ENCODE assay signal across 13 cellular contexts in the genomic region with DNA sequence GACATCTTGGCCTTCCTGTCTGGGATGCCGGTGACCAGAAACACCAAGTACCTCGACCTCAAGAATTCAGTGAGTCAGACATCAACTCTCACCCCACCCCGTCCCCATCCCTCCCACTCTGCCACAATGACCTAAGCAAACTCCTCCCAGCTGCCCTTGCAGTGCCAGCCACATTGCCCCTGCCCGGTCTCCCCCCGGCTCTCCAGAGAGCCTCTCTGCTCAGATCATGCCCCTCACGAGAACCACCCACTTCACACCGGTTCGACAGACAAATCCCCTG. TPM values are rescaled to one million over a fixed set of nuclear protein-coding genes. Genes with fewer than 3 reads are reported as not detected.
DNase-seq lines count a peak whose midpoint lies in the region; FAIRE-seq and TF ChIP-seq lines count a peak whose summit lies in the region.
"Had no signal": no experiment of that assay in that cellular context is flagged by ENCODE, and none has a peak within 500 bp of the region (broad histone marks: within the 10 kb centered on the region; RNA-seq: fewer than 3 reads in every experiment).

No MANE protein-coding gene starts in this region.

- H3K4me3 ChIP-seq in right atrium auricular region (no peak overlapping the region), left ventricle myocardium inferior (no peak overlapping the region), fibroblast of pulmonary artery (replicated peaks; ENCODE audit: low read depth, low read length) (no peak overlapping the region)
- H3K4me3 ChIP-seq: SK-N-MC, stomach had no signal

- H3K27me3 ChIP-seq in right atrium auricular region: no peaks in the 10 kb centered on the region
- H3K27me3 ChIP-seq in left ventricle myocardium inferior (ENCODE audit: low read depth): no peaks in the 10 kb centered on the region
- H3K27me3 ChIP-seq: stomach had no signal

- DNase-seq in right atrium auricular region (ENCODE audit: low spot score) (no peak), left ventricle myocardium inferior (no peak), RCC 7860 (ENCODE audit: low spot score) (peak; percentile 86), fibroblast of pulmonary artery (ENCODE audit: low read depth) (peak; percentile 24), urothelium cell line (ENCODE audit: low spot score) (peak; percentile 86), GDM1 (lab: John Stamatoyannopoulos, UW) (no peak), T-helper 2 cell (no peak)
- DNase-seq in stimulated activated CD4-positive, alpha-beta T cell treated with anti-CD3 and anti-CD28 coated beads, Interleukin-1b, Interleukin-23, amount 100 ng/mL, for 48 hours: no peak
- DNase-seq: naive B cell; NCI-H446 treated with DMSO at 0.1 percent for 48 hours; stimulated activated CD4-positive, alpha-beta T cell treated with anti-CD3 and anti-CD28 coated beads, Interleukin-15, amount 100 ng/mL, for 24 hours; stomach had no signal

- peak overlapping the region; percentile 71 to 82 for H3K27ac ChIP-seq in right atrium auricular region
- no peak overlapping the region for H3K27ac ChIP-seq in left ventricle myocardium inferior (replicated peaks)
- H3K27ac ChIP-seq: SK-N-MC, stomach had no signal

- FAIRE-seq in RCC 7860 (lab: Jason Lieb, UNC): peak; percentile 85
- peak; percentile 5 for FAIRE-seq in urothelium cell line (lab: Jason Lieb, UNC)

- intact Hi-C loops in left ventricle myocardium inferior (cut with micrococcal nuclease): no loop called here

- no peaks in the 10 kb centered on the region for H3K9me3 ChIP-seq in right atrium auricular region
- H3K9me3 ChIP-seq in left ventricle myocardium inferior (replicated peaks): no peaks in the 10 kb centered on the region
- H3K9me3 ChIP-seq: stomach had no signal

- TF ChIP-seq CTCF in right atrium auricular region (IDR thresholded peaks at IDR 0.05) (no peak), left ventricle myocardium inferior (IDR thresholded peaks at IDR 0.05; ENCODE audit: borderline replicate concordance) (no peak), fibroblast of pulmonary artery (IDR thresholded peaks at IDR 0.05; ENCODE audit: low read length, missing control alignments) (no peak)

- H3K4me1 ChIP-seq in right atrium auricular region (peaks cover 0 to 62% of the 10 kb centered on the region in 2 donors), left ventricle myocardium inferior (peaks cover 29% of the 10 kb centered on the region)

- H3K36me3 ChIP-seq in right atrium auricular region: peaks cover 4% of the 10 kb centered on the region
- H3K36me3 ChIP-seq in left ventricle myocardium inferior: peaks cover 17% of the 10 kb centered on the region

RNA-seq across cellular contexts. Expression of a gene that starts 23.6 kb away (rescaled TPM):
- 10 to 100 TPM in 1 of 2 donors, 1 to 10 TPM in 1; 7.0 to 13.1 TPM for total RNA-seq in right atrium auricular region
- 0.14 TPM for total RNA-seq in left ventricle myocardium inferior

RNA-seq across cellular contexts. Expression of a gene that starts 48.7 kb away (rescaled TPM):
- 1 to 10 TPM; 3.9 to 5.7 TPM for total RNA-seq in right atrium auricular region
- total RNA-seq in left ventricle myocardium inferior: 3.2 TPM

Comparison
In these comparisons a context has a peak if more than half of its experiments do, and no peak if none do; other contexts are left out.
1. DNase-seq: peak in RCC 7860 (single experiment), fibroblast of pulmonary artery (single experiment) and urothelium cell line (single experiment); none in right atrium auricular region (single experiment), left ventricle myocardium inferior (single experiment), stimulated activated CD4-positive, alpha-beta T cell treated with anti-CD3 and anti-CD28 coated beads, Interleukin-1b, Interleukin-23, amount 100 ng/mL, for 48 hours (single experiment), GDM1 (single experiment) and T-helper 2 cell (0 of 5).